ENCODE assay signal across 23 cellular contexts in genomic region chr14:102371361-102371760, GRCh38. TPM values are rescaled to one million over a fixed set of nuclear protein-coding genes. Genes with fewer than 3 reads are reported as not detected.
DNase-seq lines count a peak whose midpoint lies in the region; ATAC-seq and TF ChIP-seq lines count a peak whose summit lies in the region.
"Had no signal": no experiment of that assay in that cellular context is flagged by ENCODE, and none has a peak within 500 bp of the region (broad histone marks: within the 10 kb centered on the region; RNA-seq: fewer than 3 reads in every experiment).

No MANE protein-coding gene starts in this region.

- H2AFZ ChIP-seq in OCI-LY3 (ENCODE audit: low read depth, low read length) = no peak overlapping the region

- peaks cover 15% of the 10 kb centered on the region; the same call in 1 of the 2 replicates for H3K79me2 ChIP-seq in OCI-LY3 (ENCODE audit: low read length)

- intact Hi-C loops in right cardiac atrium (cut with DNase I) = no loop called here

- H3K9ac ChIP-seq in OCI-LY3 (ENCODE audit: low read length) (no peak overlapping the region), iPS-15b (ENCODE audit: low read depth, low read length) (peak overlapping the region; percentile 12)
- H3K9ac ChIP-seq: BLaER1 had no signal

- no peaks in the 10 kb centered on the region for H3K36me3 ChIP-seq in right atrium auricular region
- H3K36me3 ChIP-seq in OCI-LY3 (replicated peaks; ENCODE audit: low read depth, low read length) = no peaks in the 10 kb centered on the region
- H3K36me3 ChIP-seq in iPS-15b (ENCODE audit: control insufficient read depth, insufficient read depth, low read length) = no peaks in the 10 kb centered on the region
- H3K36me3 ChIP-seq: BLaER1 had no signal

- H3K27me3 ChIP-seq in right atrium auricular region (no peaks in the 10 kb centered on the region), right cardiac atrium (ENCODE audit: control insufficient read depth, insufficient read depth) (no peaks in the 10 kb centered on the region), OCI-LY3 (ENCODE audit: low read depth, low read length) (no peaks in the 10 kb centered on the region), iPS-15b (ENCODE audit: control insufficient read depth, insufficient read depth, low read length) (no peaks in the 10 kb centered on the region)
- H3K27me3 ChIP-seq: BLaER1 had no signal

- H4K20me1 ChIP-seq in OCI-LY3 (ENCODE audit: insufficient read depth, low read length) = no peaks in the 10 kb centered on the region

- H3K9me3 ChIP-seq in right atrium auricular region (no peaks in the 10 kb centered on the region), right cardiac atrium (ENCODE audit: control insufficient read depth, low read length) (no peaks in the 10 kb centered on the region), OCI-LY3 (ENCODE audit: insufficient read depth, low read length) (no peaks in the 10 kb centered on the region), iPS-15b (ENCODE audit: control insufficient read depth, insufficient read depth, low read length) (no peaks in the 10 kb centered on the region)
- H3K9me3 ChIP-seq: BLaER1, Caco-2 had no signal

- TF ChIP-seq CTCF in right atrium auricular region (IDR thresholded peaks at IDR 0.05) (no peak), OCI-LY3 (IDR thresholded peaks at IDR 0.05; ENCODE audit: low read depth, low read length) (no peak)

- WGBS in right cardiac atrium = 82% methylated on average over 4 of the region's 4 CpGs

- peak overlapping the region; percentile 60 to 85 for H3K27ac ChIP-seq in right atrium auricular region
- no peak overlapping the region for H3K27ac ChIP-seq in right cardiac atrium (ENCODE audit: low read length)
- no peak overlapping the region for H3K27ac ChIP-seq in OCI-LY3 (ENCODE audit: low read length)
- H3K27ac ChIP-seq in substantia nigra (ENCODE audit: low read depth, low read length, poor library complexity, severe bottlenecking) = peak overlapping the region; percentile 79
- H3K27ac ChIP-seq: 22Rv1, BLaER1 had no signal

- peak overlapping the region; percentile 46 for H3K4me2 ChIP-seq in OCI-LY3 (ENCODE audit: low read length)
- H3K4me2 ChIP-seq: BLaER1 had no signal

- peaks cover 0 to 19% of the 10 kb centered on the region in 2 donors for H3K4me1 ChIP-seq in right atrium auricular region
- peaks cover 12% of the 10 kb centered on the region for H3K4me1 ChIP-seq in right cardiac atrium (ENCODE audit: control insufficient read depth, insufficient read depth, low read length)
- H3K4me1 ChIP-seq in OCI-LY3 (ENCODE audit: low read length) = peaks cover 35% of the 10 kb centered on the region
- H3K4me1 ChIP-seq in iPS-15b (ENCODE audit: control insufficient read depth, insufficient read depth, low read length) = peaks cover 2% of the 10 kb centered on the region
- H3K4me1 ChIP-seq: Caco-2 had no signal

- ATAC-seq in right cardiac atrium = no peak
- no peak for ATAC-seq in GM21423 (IDR thresholded peaks at IDR 0.05; ENCODE audit: unreplicated experiment)

- H3K4me3 ChIP-seq in right atrium auricular region (no peak overlapping the region), right cardiac atrium (ENCODE audit: low read length) (no peak overlapping the region), OCI-LY3 (ENCODE audit: low read length) (no peak overlapping the region), iPS-15b (ENCODE audit: low read depth, low read length) (no peak overlapping the region)
- H3K4me3 ChIP-seq: BLaER1 had no signal

- DNase-seq in right atrium auricular region (ENCODE audit: low spot score) (no peak), right cardiac atrium (no peak), substantia nigra (lab: John Stamatoyannopoulos, UW) (no peak), cerebellar cortex (ENCODE audit: low spot score) (no peak)
- DNase-seq in stimulated activated CD4-positive, alpha-beta T cell treated with anti-CD3 and anti-CD28 coated beads, Interleukin-2, amount 100 ng/mL, for 48 hours = no peak
- DNase-seq: ACHN; Caco-2; CD4-positive, alpha-beta memory T cell; DMS 273 treated with DMSO at 0.1 percent for 48 hours; DND-41; GDM1; NCI-H1105; NCI-H146; NCI-H2029; NCI-H345; NCI-H524 treated with DMSO at 0.1 percent for 48 hours; NCI-H82; Right ventricle myocardium superior had no signal

RNA-seq across cellular contexts. Expression of gene TECPR2, which starts 8.6 kb away (rescaled TPM):
- total RNA-seq in right atrium auricular region (10 to 100 TPM; 13.2 to 15.5 TPM), right cardiac atrium (10 to 100 TPM; 15.7 to 32.0 (median 24.3) TPM)
- polyA plus RNA-seq in right cardiac atrium = 10.1 TPM

RNA-seq across cellular contexts. Expression of gene CINP, which starts 8.7 kb away (rescaled TPM):
- total RNA-seq in right atrium auricular region (10 to 100 TPM; 25.0 to 31.3 TPM), right cardiac atrium (10 to 100 TPM; 31.8 to 35.3 (median 33.5) TPM)
- 38.2 TPM for polyA plus RNA-seq in right cardiac atrium

RNA-seq across cellular contexts. Expression of gene ZNF839, which starts 51.8 kb away (rescaled TPM):
- total RNA-seq in right atrium auricular region = 1 to 10 TPM; 6.4 to 7.8 TPM
- total RNA-seq in right cardiac atrium = 10 to 100 TPM in 1 of 4 donors, 1 to 10 TPM in 3; 5.7 to 11.0 (median 7.0) TPM
- 7.0 TPM for polyA plus RNA-seq in right cardiac atrium

Comparison
In these comparisons a context has a peak if more than half of its experiments do, and no peak if none do; other contexts are left out.
1. H3K27ac ChIP-seq: peak in right atrium auricular region (2 of 2) and substantia nigra (single experiment); none in right cardiac atrium (single experiment) and OCI-LY3 (single experiment).